In the genomic region with DNA sequence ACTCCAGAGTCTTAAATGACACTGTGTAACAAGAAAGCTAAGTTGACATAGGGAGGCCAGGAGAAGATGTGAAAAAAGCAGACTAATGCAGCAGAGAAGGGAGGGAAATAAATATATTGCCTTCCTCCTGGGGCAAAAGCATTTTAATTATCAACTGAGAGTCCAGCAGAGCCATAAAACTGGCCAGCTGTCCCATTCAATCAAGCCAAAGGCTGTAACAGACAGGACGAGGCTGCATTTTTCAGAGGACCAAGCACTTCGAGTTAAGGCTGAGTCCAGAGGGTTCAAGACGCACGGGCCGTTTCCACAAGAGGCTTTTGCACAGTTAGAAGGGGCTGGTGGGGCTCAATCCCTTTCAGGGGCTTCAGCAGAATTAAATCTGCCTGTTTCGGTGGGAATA, we compare ENCODE assay signal across 16 cellular contexts.
"Had no signal": no experiment of that assay in that cellular context is flagged by ENCODE, and none has a peak within 500 bp of the region (broad histone marks: within the 10 kb centered on the region; RNA-seq: fewer than 3 reads in every experiment).

No MANE protein-coding gene starts in this region.

- H3K27ac Mint-ChIP-seq: activated naive CD8-positive, alpha-beta T cell treated with anti-CD3 and anti-CD28 coated beads, Interleukin-2, amount 10 ng/mL, durations not matched to agents 7 days and 5 days; activated T-helper 1 cell treated with anti-CD3 and anti-CD28 coated beads, Interleukin-12 subunit alpha, Interleukin-12 subunit beta, Interleukin-2, Interleukin-4 antibody, amounts not matched to agents 30 ng/mL and 10 ng/mL and 1 ng/mL, durations not matched to agents 14 hours and 24 hours and 36 hours; dendritic cell treated with granulocyte-macrophage colony-stimulating factor and Interleukin-4, amounts not matched to agents 40 ng/mL and 50 ng/mL, for 4 days; T-helper 2 cell treated with Interferon-gamma antibody and Interleukin-4, amounts not matched to agents 5 μg/mL and 100 μg/mL, for 36 hours; type B pancreatic cell had no signal

- H3K27me3 Mint-ChIP-seq: activated naive CD8-positive, alpha-beta T cell treated with anti-CD3 and anti-CD28 coated beads, Interleukin-2, amount 10 ng/mL, durations not matched to agents 7 days and 5 days; naive B cell; type B pancreatic cell had no signal

- H3K27ac ChIP-seq: brain microvascular endothelial cell, foreskin keratinocyte, parathyroid adenoma, suprapubic skin had no signal

- H3K9me3 ChIP-seq: suprapubic skin had no signal

- H3K9me3 Mint-ChIP-seq: activated naive CD8-positive, alpha-beta T cell treated with anti-CD3 and anti-CD28 coated beads, Interleukin-2, amount 10 ng/mL, durations not matched to agents 7 days and 5 days; activated T-helper 1 cell treated with anti-CD3 and anti-CD28 coated beads, Interleukin-12 subunit alpha, Interleukin-12 subunit beta, Interleukin-2, Interleukin-4 antibody, amounts not matched to agents 30 ng/mL and 10 ng/mL and 1 ng/mL, durations not matched to agents 14 hours and 24 hours and 36 hours; dendritic cell treated with granulocyte-macrophage colony-stimulating factor and Interleukin-4, amounts not matched to agents 40 ng/mL and 50 ng/mL, for 4 days; naive B cell; T-helper 2 cell treated with Interferon-gamma antibody and Interleukin-4, amounts not matched to agents 5 μg/mL and 100 μg/mL, for 36 hours; type B pancreatic cell had no signal

- ATAC-seq: stimulated activated naive CD8-positive, alpha-beta T cell treated with anti-CD3 and anti-CD28 coated beads, Interleukin-15, Interleukin-2, amounts not matched to agents 100 U/mL and 50 U/mL, for 24 hours had no signal

- H3K4me3 Mint-ChIP-seq: activated naive CD8-positive, alpha-beta T cell treated with anti-CD3 and anti-CD28 coated beads, Interleukin-2, amount 10 ng/mL, durations not matched to agents 7 days and 5 days; activated T-helper 1 cell treated with anti-CD3 and anti-CD28 coated beads, Interleukin-12 subunit alpha, Interleukin-12 subunit beta, Interleukin-2, Interleukin-4 antibody, amounts not matched to agents 30 ng/mL and 10 ng/mL and 1 ng/mL, durations not matched to agents 14 hours and 24 hours and 36 hours; dendritic cell treated with granulocyte-macrophage colony-stimulating factor and Interleukin-4, amounts not matched to agents 40 ng/mL and 50 ng/mL, for 4 days; naive B cell; T-helper 2 cell treated with Interferon-gamma antibody and Interleukin-4, amounts not matched to agents 5 μg/mL and 100 μg/mL, for 36 hours; type B pancreatic cell had no signal

- H3K4me3 ChIP-seq: smooth muscle cell, suprapubic skin had no signal

- H3K36me3 ChIP-seq: brain microvascular endothelial cell, suprapubic skin had no signal

- H3K27me3 ChIP-seq: brain microvascular endothelial cell, foreskin keratinocyte, suprapubic skin had no signal

- DNase-seq: activated naive CD8-positive, alpha-beta T cell treated with anti-CD3 and anti-CD28 coated beads, Interleukin-2, amount 10 ng/mL, durations not matched to agents 7 days and 5 days; cerebellar nuclear complex; effector memory CD4-positive, alpha-beta T cell; naive B cell; stimulated activated CD4-positive, alpha-beta T cell treated with anti-CD3 and anti-CD28 coated beads, Interleukin-4, amount 100 ng/mL, for 4 hours; stimulated activated CD8-positive, alpha-beta memory T cell treated with anti-CD3 and anti-CD28 coated beads, Interleukin-4, amount 100 ng/mL, for 48 hours; stimulated activated naive CD8-positive, alpha-beta T cell treated with anti-CD3 and anti-CD28 coated beads, Interleukin-15, Interleukin-2, amounts not matched to agents 100 U/mL and 50 U/mL, for 24 hours had no signal

- H3K4me1 ChIP-seq: suprapubic skin had no signal
